18 cellular contexts compared by ENCODE assay signal in the genomic region with DNA sequence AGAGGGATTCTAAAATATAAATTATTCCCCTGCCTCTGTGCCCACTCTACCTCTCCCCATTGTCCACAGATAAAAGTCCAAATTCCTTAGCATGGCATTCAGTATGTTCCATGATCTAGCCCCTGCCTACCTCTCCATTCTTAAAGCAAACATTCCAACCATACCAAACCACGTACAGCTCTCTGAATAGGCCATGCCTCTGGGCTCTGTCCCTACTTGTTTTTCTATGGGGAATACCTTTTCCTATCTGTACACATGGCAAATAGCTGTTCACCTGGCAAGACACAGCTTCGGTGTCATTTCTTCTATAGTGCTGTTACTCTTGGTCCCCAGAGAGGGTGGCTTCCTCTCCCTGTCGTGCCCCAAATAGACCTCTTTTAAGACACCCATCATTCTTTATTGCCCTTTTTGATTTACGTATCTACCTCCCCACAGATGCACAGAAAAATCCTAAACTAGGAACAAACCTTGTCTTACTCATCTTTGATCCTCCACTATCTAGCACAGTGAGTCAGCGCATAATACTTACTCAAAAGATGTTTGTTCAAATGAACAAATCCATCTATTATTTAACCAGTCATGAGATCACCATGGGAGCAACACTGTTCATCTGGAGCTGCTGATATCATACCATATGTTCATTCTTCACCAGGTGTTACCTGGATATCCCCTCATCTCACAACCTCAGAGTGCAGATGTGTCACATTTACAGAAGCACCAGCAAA.
DNase-seq lines count a peak whose midpoint lies in the region; ATAC-seq, FAIRE-seq and TF ChIP-seq lines count a peak whose summit lies in the region.
"Had no signal": no experiment of that assay in that cellular context is flagged by ENCODE, and none has a peak within 500 bp of the region (broad histone marks: within the 10 kb centered on the region; RNA-seq: fewer than 3 reads in every experiment).

No MANE protein-coding gene starts in this region.

- TF ChIP-seq RAD21 in HepG2 (CRISPR knock-in tag; IDR thresholded peaks at IDR 0.05) = no peak

- CTCF ChIA-PET in mammary epithelial cell (lab: Charles Lee; ENCODE audit: low non-redundant PET) = interaction anchor here (0.5 to 0.6 kb wide), 4 partner anchors 13 to 397 kb away, joined by 3 to 5 read pairs (median 4); no protein-coding TSS in a partner anchor
- CTCF ChIA-PET in HepG2 (lab: Yijun Ruan, JAX; ENCODE audit: low intra/inter-chr PET ratio, low total read pairs) = no interaction called here

- TF ChIP-seq POLR2A in HepG2 (IDR thresholded peaks at IDR 0.05; ENCODE audit: insufficient read depth in 1 of 2, low read depth in 2 of 2, low read length in 2 of 2) = no peak

- peak; percentile 18 for FAIRE-seq in HepG2 (lab: Jason Lieb, UNC)
- FAIRE-seq: colon, GM12891, small intestine had no signal

- 20% methylated on average over 5 of the region's 5 CpGs for WGBS in mammary epithelial cell (ENCODE audit: low coverage, missing lambda C conversion rate)
- WGBS in HepG2 (ENCODE audit: low lambda C conversion rate) = 7% methylated on average over 5 of the region's 5 CpGs

- TF ChIP-seq CTCF in mammary epithelial cell (conservative IDR thresholded peaks at IDR 0.05 in 1 of 2, IDR thresholded peaks at IDR 0.05 in 1 of 2; ENCODE audit: extremely low read depth in 1 of 2, insufficient read depth in 1 of 2, low read depth in 1 of 2, low read length in 2 of 2) (no peak), HepG2 (CRISPR knock-in tag; IDR thresholded peaks at IDR 0.05) (no peak)

- TF ChIP-seq EP300 in HepG2 (IDR thresholded peaks at IDR 0.05; ENCODE audit: low read depth in 2 of 2, low read length in 2 of 2) = no peak
- no peak for TF ChIP-seq EP300 in HepG2 (CRISPR knock-in tag; IDR thresholded peaks at IDR 0.05; ENCODE audit: borderline replicate concordance)

- H3K4me3 ChIP-seq in mammary epithelial cell (replicated peaks in 1 of 3; ENCODE audit: insufficient read depth in 1 of 3, low read depth in 2 of 3, low read length in 3 of 3) (no peak overlapping the region), HepG2 (replicated peaks in 1 of 3; ENCODE audit: insufficient read depth in 1 of 3, low read depth in 2 of 3, low read length in 3 of 3) (no peak overlapping the region)
- H3K4me3 ChIP-seq: ovary had no signal

- intact Hi-C loops in mammary epithelial cell (cut with micrococcal nuclease) = loop anchor here (2.0 to 5.0 kb wide), 7 partner anchors 58 to 402 kb away; no protein-coding TSS in a partner anchor
- intact Hi-C loops in HepG2 (cut with micrococcal nuclease; ENCODE audit: unreplicated experiment) = loop anchor here (5.0 to 10.0 kb wide), 2 partner anchors 130 to 357 kb away; no protein-coding TSS in a partner anchor

- in situ Hi-C loops in mammary epithelial cell (cut with MboI; ENCODE audit: low sequenced_read_pairs in 2 of 2) (loop anchor here (5.0 to 10.0 kb wide), 8 partner anchors 210 to 473 kb away; a partner anchor contains a TSS), HepG2 (cut with HindIII; ENCODE audit: extremely low pct_ligation_motif_present, low pct_unique_long_range_greater_than_20kb) (loop anchor here (5.0 kb wide), 5 partner anchors 217 to 473 kb away; a partner anchor contains a TSS)

- H3K36me3 ChIP-seq in mammary epithelial cell (ENCODE audit: insufficient read depth, low read length) = no peaks in the 10 kb centered on the region
- no peaks in the 10 kb centered on the region for H3K36me3 ChIP-seq in HepG2 (replicated peaks in 1 of 2; ENCODE audit: control insufficient read depth in 1 of 2, insufficient read depth in 2 of 2, low read length in 2 of 2)
- H3K36me3 ChIP-seq: BE2C, ovary had no signal

- no peaks in the 10 kb centered on the region for H3K79me2 ChIP-seq in mammary epithelial cell (ENCODE audit: insufficient read depth, low read length)
- H3K79me2 ChIP-seq in HepG2 (ENCODE audit: insufficient read depth, low read length) = no peaks in the 10 kb centered on the region

- POLR2A ChIA-PET in HepG2 (lab: Yijun Ruan, JAX) = no interaction called here

- H3K27ac ChIP-seq in mammary epithelial cell (ENCODE audit: insufficient read depth, low read depth, low read length) (peak overlapping the region; percentile 99), HepG2 (ENCODE audit: extremely low read length, insufficient read depth, low read length) (no peak overlapping the region)
- H3K27ac ChIP-seq: ovary had no signal

- peaks cover 65% of the 10 kb centered on the region for H3K4me1 ChIP-seq in mammary epithelial cell (ENCODE audit: insufficient read depth, low read length)
- peaks cover 49% of the 10 kb centered on the region for H3K4me1 ChIP-seq in HepG2 (ENCODE audit: insufficient read depth, low read length)
- H3K4me1 ChIP-seq: BE2C had no signal

- peak; percentile 68 for DNase-seq in DMS53 treated with DMSO at 0.1 percent for 48 hours (lab: John Stamatoyannopoulos, UW; ENCODE audit: unreplicated experiment)
- DNase-seq in LoVo (ENCODE audit: low spot score) = peak; percentile 71
- peak; percentile 96 for DNase-seq in mammary epithelial cell
- peak; percentile 86 for DNase-seq in HepG2 (ENCODE audit: low spot score)
- no peak for DNase-seq in NCI-H82 (lab: John Stamatoyannopoulos, UW)
- DNase-seq in OCI-M1 (lab: John Stamatoyannopoulos, UW) = no peak
- DNase-seq: activated CD4-positive, alpha-beta memory T cell treated with anti-CD3 and anti-CD28 coated beads, Interleukin-2, amount 10 ng/mL, durations not matched to agents 7 days and 5 days; amniotic stem cell; BE2C; DND-41; erythroblast; ovary; small intestine; stimulated activated naive CD8-positive, alpha-beta T cell treated with anti-CD3 and anti-CD28 coated beads, Interleukin-15, Interleukin-2, amounts not matched to agents 100 U/mL and 50 U/mL, for 24 hours had no signal

- H3K4me2 ChIP-seq in mammary epithelial cell (ENCODE audit: insufficient read depth, low read depth, low read length) = peak overlapping the region; percentile 46
- peak overlapping the region; percentile 28; the same call in 1 of the 2 replicates for H3K4me2 ChIP-seq in HepG2 (ENCODE audit: low read depth, low read length)

- H3K9me3 ChIP-seq in mammary epithelial cell (replicated peaks; ENCODE audit: insufficient read depth, low read length) (no peaks in the 10 kb centered on the region), HepG2 (ENCODE audit: low read length) (no peaks in the 10 kb centered on the region)
- H3K9me3 ChIP-seq: BE2C, ovary had no signal

- BruUV-seq in mammary epithelial cell (replicated peaks; lab: Mats Ljungman, UMichigan) (no TSS peak), HepG2 (replicated peaks; lab: Mats Ljungman, UMichigan) (no TSS peak)

- no peak overlapping the region for H2AFZ ChIP-seq in mammary epithelial cell (ENCODE audit: low read depth, low read length)
- H2AFZ ChIP-seq in HepG2 (ENCODE audit: low read length) = no peak overlapping the region

- ATAC-seq in HepG2 = peak; percentile 93
- ATAC-seq in HG03354 (IDR thresholded peaks at IDR 0.05; ENCODE audit: poor library complexity, severe bottlenecking, unreplicated experiment) = no peak
- no peak for ATAC-seq in HG03460 (IDR thresholded peaks at IDR 0.05; ENCODE audit: unreplicated experiment)
- ATAC-seq: stimulated activated naive CD8-positive, alpha-beta T cell treated with anti-CD3 and anti-CD28 coated beads, Interleukin-15, Interleukin-2, amounts not matched to agents 100 U/mL and 50 U/mL, for 24 hours had no signal

- H4K20me1 ChIP-seq in mammary epithelial cell (ENCODE audit: insufficient read depth, low read length) (no peaks in the 10 kb centered on the region), HepG2 (ENCODE audit: insufficient read depth, low read length) (no peaks in the 10 kb centered on the region)

- H3K27me3 ChIP-seq in mammary epithelial cell (ENCODE audit: insufficient read depth, low read length) (no peaks in the 10 kb centered on the region), HepG2 (ENCODE audit: control insufficient read depth in 1 of 2, insufficient read depth in 2 of 2, low read length in 2 of 2) (no peaks in the 10 kb centered on the region)
- H3K27me3 ChIP-seq: ovary had no signal

- peak overlapping the region; percentile 70 for H3K9ac ChIP-seq in mammary epithelial cell (ENCODE audit: insufficient read depth, low read length)
- H3K9ac ChIP-seq in HepG2 (ENCODE audit: insufficient read depth, low read depth, low read length) = no peak overlapping the region

- dilution Hi-C loops in mammary epithelial cell (cut with HindIII; ENCODE audit: low sequenced_read_pairs) = loop anchor here (25.0 kb wide), 1 partner anchor 308 kb away; no protein-coding TSS in a partner anchor

TF ChIP-seq in HepG2, 621 proteins besides CTCF, POLR2A, EP300 and RAD21 (continues in another document):
- TF ChIP-seq ARHGAP35 (CRISPR knock-in tag; IDR thresholded peaks at IDR 0.05; ENCODE audit: borderline replicate concordance) (no peak), ZNF644 (CRISPR knock-in tag; IDR thresholded peaks at IDR 0.05; ENCODE audit: low read depth) (0 out of 2 replicates have a peak, but pooled peaks have one; percentile 20), MED8 (CRISPR knock-in tag; IDR thresholded peaks at IDR 0.05; ENCODE audit: insufficient replicate concordance) (no peak)
- TF ChIP-seq, protein P1, sequence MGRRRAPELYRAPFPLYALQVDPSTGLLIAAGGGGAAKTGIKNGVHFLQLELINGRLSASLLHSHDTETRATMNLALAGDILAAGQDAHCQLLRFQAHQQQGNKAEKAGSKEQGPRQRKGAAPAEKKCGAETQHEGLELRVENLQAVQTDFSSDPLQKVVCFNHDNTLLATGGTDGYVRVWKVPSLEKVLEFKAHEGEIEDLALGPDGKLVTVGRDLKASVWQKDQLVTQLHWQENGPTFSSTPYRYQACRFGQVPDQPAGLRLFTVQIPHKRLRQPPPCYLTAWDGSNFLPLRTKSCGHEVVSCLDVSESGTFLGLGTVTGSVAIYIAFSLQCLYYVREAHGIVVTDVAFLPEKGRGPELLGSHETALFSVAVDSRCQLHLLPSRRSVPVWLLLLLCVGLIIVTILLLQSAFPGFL (CRISPR knock-in tag; IDR thresholded peaks at IDR 0.05) = no peak

Comparison
In these comparisons a context has a peak if more than half of its experiments do, and no peak if none do; other contexts are left out.
1. DNase-seq: peak in DMS53 treated with DMSO at 0.1 percent for 48 hours (single experiment), LoVo (single experiment), mammary epithelial cell (single experiment) and HepG2 (single experiment); none in NCI-H82 (single experiment) and OCI-M1 (single experiment).